Comparison of ENCODE assay signal across 19 cellular contexts in the genomic region with DNA sequence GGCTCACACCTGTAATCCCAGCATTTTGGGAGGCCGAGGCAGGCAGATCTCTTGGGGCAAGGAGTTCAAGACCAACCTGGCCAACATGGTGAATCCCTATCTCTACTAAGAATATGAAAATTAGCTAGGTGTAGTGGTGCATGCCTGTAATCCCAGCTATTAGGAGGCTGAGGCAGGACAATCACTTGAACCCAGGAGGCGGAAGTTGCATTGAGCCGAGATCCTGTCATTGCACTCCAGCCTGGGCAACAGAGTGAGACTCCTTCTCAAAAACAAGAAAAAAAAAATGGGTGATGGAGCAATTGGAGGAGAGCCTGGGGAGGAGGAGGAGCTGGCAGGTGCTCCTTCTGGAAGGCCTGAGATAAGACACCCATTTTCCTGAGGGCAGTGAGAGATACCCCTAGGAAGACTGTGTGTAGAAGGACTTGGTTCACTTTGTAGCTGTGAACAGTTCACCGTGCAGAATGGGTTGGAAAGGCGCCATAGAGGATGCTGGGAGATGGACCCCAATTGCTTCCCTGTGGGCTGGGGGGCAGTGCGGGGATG. TPM values are rescaled to one million over a fixed set of nuclear protein-coding genes. Genes with fewer than 3 reads are reported as not detected.
DNase-seq lines count a peak whose midpoint lies in the region; ATAC-seq, FAIRE-seq and TF ChIP-seq lines count a peak whose summit lies in the region.
"Had no signal": no experiment of that assay in that cellular context is flagged by ENCODE, and none has a peak within 500 bp of the region (broad histone marks: within the 10 kb centered on the region; RNA-seq: fewer than 3 reads in every experiment).

No MANE protein-coding gene starts in this region.

- TF ChIP-seq EP300 in HepG2 (IDR thresholded peaks at IDR 0.05; ENCODE audit: low read depth in 2 of 2, low read length in 2 of 2), result no peak
- no peak for TF ChIP-seq EP300 in HepG2 (CRISPR knock-in tag; IDR thresholded peaks at IDR 0.05; ENCODE audit: borderline replicate concordance)

- H3K27me3 Mint-ChIP-seq in activated T-cell treated with anti-CD3 and anti-CD28 coated beads, Interleukin-2, amount 50 U/mL, for 24 hours, result no peaks in the 10 kb centered on the region
- H3K27me3 Mint-ChIP-seq: CD4-positive, alpha-beta memory T cell had no signal

- H3K4me1 ChIP-seq in HepG2 (ENCODE audit: insufficient read depth, low read length) (peaks cover 40% of the 10 kb centered on the region), right lobe of liver (peaks cover 0 to 5% (median 0%) of the 10 kb centered on the region in 4 donors), duodenal mucosa (ENCODE audit: control insufficient read depth in 1 of 2, insufficient read depth in 2 of 2, low read length in 2 of 2) (peaks cover 15 to 16% of the 10 kb centered on the region in 2 donors), neutrophil (ENCODE audit: control insufficient read depth in 1 of 2, insufficient read depth in 1 of 2, low read depth in 1 of 2, low read length in 1 of 2) (peaks cover 13 to 18% of the 10 kb centered on the region in 2 experiments), aorta (ENCODE audit: control insufficient read depth in 1 of 2, insufficient read depth in 2 of 2, low read length in 2 of 2) (no peaks in the 10 kb centered on the region)

- BruUV-seq in HepG2 (replicated peaks; lab: Mats Ljungman, UMichigan), result no TSS peak

- CTCF ChIA-PET in HepG2 (lab: Yijun Ruan, JAX; ENCODE audit: low intra/inter-chr PET ratio, low total read pairs) (no interaction called here), HEK293T (lab: Yijun Ruan, JAX) (interaction anchor here (1.3 kb wide), 1 partner anchor 8 kb away, joined by 3 read pairs; the partner anchor contains the start of gene CARM1)

- no peak for TF ChIP-seq CTCF in HepG2 (CRISPR knock-in tag; IDR thresholded peaks at IDR 0.05)
- no peak for TF ChIP-seq CTCF in right lobe of liver (IDR thresholded peaks at IDR 0.05)
- no peak for TF ChIP-seq CTCF in neutrophil (IDR thresholded peaks at IDR 0.05)

- no peak for FAIRE-seq in HepG2 (lab: Jason Lieb, UNC)
- FAIRE-seq: keratinocyte had no signal

- no peaks in the 10 kb centered on the region for H4K20me1 ChIP-seq in HepG2 (ENCODE audit: insufficient read depth, low read length)

- ATAC-seq in HepG2, result no peak; the same call in 2 of the 3 replicates
- no peak for ATAC-seq in right lobe of liver
- ATAC-seq in aorta (ENCODE audit: low FRiP score), result peak; percentile 17
- ATAC-seq in HG03354 (IDR thresholded peaks at IDR 0.05; ENCODE audit: poor library complexity, severe bottlenecking, unreplicated experiment), result no peak
- ATAC-seq: stimulated activated naive CD8-positive, alpha-beta T cell treated with anti-CD3 and anti-CD28 coated beads, Interleukin-15, Interleukin-2, amounts not matched to agents 100 U/mL and 50 U/mL, for 24 hours; WTC11 had no signal

- in situ Hi-C loops in HepG2 (cut with HindIII; ENCODE audit: extremely low pct_ligation_motif_present, low pct_unique_long_range_greater_than_20kb), result no loop called here

- intact Hi-C loops in HepG2 (cut with micrococcal nuclease; ENCODE audit: unreplicated experiment) (no loop called here), right lobe of liver (cut with DNase I) (loop anchor here in 1 of 2 donors (10.0 kb wide), 1 partner anchor 98 kb away; no protein-coding TSS in a partner anchor), aorta (cut with DNase I) (loop anchor here in 1 of 2 donors (2.0 kb wide), 1 partner anchor 144 kb away; the partner anchor contains the start of gene DNM2)

- H3K9ac ChIP-seq in HepG2 (ENCODE audit: insufficient read depth, low read depth, low read length) (peak overlapping the region; percentile 58; the same call in 1 of the 2 replicates), duodenal mucosa (ENCODE audit: low read depth in 1 of 2, low read length in 2 of 2) (peak overlapping the region; percentile 7 to 27)

- H3K27ac ChIP-seq in HepG2 (ENCODE audit: extremely low read length, insufficient read depth, low read length) (no peak overlapping the region), right lobe of liver (no peak overlapping the region), duodenal mucosa (ENCODE audit: low read depth, low read length) (no peak overlapping the region), neutrophil (peak overlapping the region; percentile 50), aorta (ENCODE audit: low read depth in 1 of 2, low read length in 2 of 2) (peak overlapping the region in 1 of 2 donors; percentile 10)

- DNase-seq in HepG2 (ENCODE audit: low spot score), result no peak
- no peak for DNase-seq in right lobe of liver
- no peak for DNase-seq in aorta
- DNase-seq in activated T-cell treated with anti-CD3 and anti-CD28 coated beads, Interleukin-2, amount 50 U/mL, for 24 hours, result no peak
- DNase-seq in HEK293T (ENCODE audit: extremely low spot score), result no peak
- DNase-seq: activated gamma-delta T cell; CD4-positive, alpha-beta memory T cell; heart right ventricle; KG1; NCI-H2171 treated with DMSO at 0.1 percent for 48 hours; NCI-H82; stimulated activated naive CD8-positive, alpha-beta T cell treated with anti-CD3 and anti-CD28 coated beads, Interleukin-15, Interleukin-2, amounts not matched to agents 100 U/mL and 50 U/mL, for 24 hours had no signal

- H3K4me2 ChIP-seq in HepG2 (ENCODE audit: low read depth, low read length), result peak overlapping the region; percentile 91

- peak overlapping the region; percentile 76 for H2AFZ ChIP-seq in HepG2 (ENCODE audit: low read length)

- no peaks in the 10 kb centered on the region for H3K9me3 Mint-ChIP-seq in activated T-cell treated with anti-CD3 and anti-CD28 coated beads, Interleukin-2, amount 50 U/mL, for 24 hours
- H3K9me3 Mint-ChIP-seq: CD4-positive, alpha-beta memory T cell; WTC11 had no signal

- H3K27ac Mint-ChIP-seq in activated T-cell treated with anti-CD3 and anti-CD28 coated beads, Interleukin-2, amount 50 U/mL, for 24 hours, result no peak overlapping the region
- H3K27ac Mint-ChIP-seq: WTC11 had no signal

- H3K9me3 ChIP-seq in HepG2 (ENCODE audit: low read length) (no peaks in the 10 kb centered on the region), right lobe of liver (no peaks in the 10 kb centered on the region), duodenal mucosa (ENCODE audit: control insufficient read depth in 1 of 2, low read length in 2 of 2) (no peaks in the 10 kb centered on the region), neutrophil (no peaks in the 10 kb centered on the region), aorta (ENCODE audit: control insufficient read depth, low read length) (no peaks in the 10 kb centered on the region)
- H3K9me3 ChIP-seq: heart right ventricle had no signal

- no peak for TF ChIP-seq POLR2A in HepG2 (IDR thresholded peaks at IDR 0.05; ENCODE audit: insufficient read depth in 1 of 2, low read depth in 2 of 2, low read length in 2 of 2)
- TF ChIP-seq POLR2A in right lobe of liver (IDR thresholded peaks at IDR 0.05), result no peak

- POLR2A ChIA-PET in HepG2 (lab: Yijun Ruan, JAX) (interaction anchor here (2.4 to 6.1 kb wide), 2 partner anchors 27 to 145 kb away, joined by 12 to 41 read pairs; partner anchors contain the start of genes DNM2 and TMED1), HEK293T (lab: Yijun Ruan, JAX) (interaction anchor here (6.1 kb wide), 1 partner anchor 26 kb away, joined by 72 read pairs; the partner anchor contains the start of gene TMED1)

- H3K4me3 ChIP-seq in HepG2 (replicated peaks in 1 of 3; ENCODE audit: insufficient read depth in 1 of 3, low read depth in 2 of 3, low read length in 3 of 3) (peak overlapping the region; percentile 26 to 68 (median 47); a peak in 5 of 6 replicates), right lobe of liver (no peak overlapping the region), duodenal mucosa (ENCODE audit: low read depth in 1 of 2, low read length in 2 of 2) (peak overlapping the region; percentile 50 to 55), neutrophil (ENCODE audit: low read depth in 1 of 2, low read length in 1 of 2) (no peak overlapping the region), aorta (ENCODE audit: low read length in 2 of 2) (no peak overlapping the region)
- H3K4me3 ChIP-seq: heart right ventricle had no signal

- H3K4me1 Mint-ChIP-seq in activated T-cell treated with anti-CD3 and anti-CD28 coated beads, Interleukin-2, amount 50 U/mL, for 24 hours (ENCODE audit: low read depth), result peaks cover 11% of the 10 kb centered on the region

- H3K27me3 ChIP-seq in HepG2 (ENCODE audit: control insufficient read depth in 1 of 2, insufficient read depth in 2 of 2, low read length in 2 of 2) (no peaks in the 10 kb centered on the region), right lobe of liver (no peaks in the 10 kb centered on the region), duodenal mucosa (ENCODE audit: control insufficient read depth in 1 of 2, insufficient read depth in 2 of 2, low read length in 2 of 2) (no peaks in the 10 kb centered on the region), neutrophil (no peaks in the 10 kb centered on the region), aorta (ENCODE audit: control insufficient read depth in 1 of 2, insufficient read depth in 2 of 2, low read length in 1 of 2) (no peaks in the 10 kb centered on the region)
- H3K27me3 ChIP-seq: heart right ventricle had no signal

- no peak for TF ChIP-seq RAD21 in HepG2 (CRISPR knock-in tag; IDR thresholded peaks at IDR 0.05)

- H3K79me2 ChIP-seq in HepG2 (ENCODE audit: insufficient read depth, low read length), result no peaks in the 10 kb centered on the region

- H3K36me3 Mint-ChIP-seq in activated T-cell treated with anti-CD3 and anti-CD28 coated beads, Interleukin-2, amount 50 U/mL, for 24 hours (ENCODE audit: low read depth), result no peaks in the 10 kb centered on the region
- H3K36me3 Mint-ChIP-seq: CD4-positive, alpha-beta memory T cell; WTC11 had no signal

- WGBS in HepG2 (ENCODE audit: low lambda C conversion rate), result 61% methylated on average over 6 of the region's 6 CpGs
- WGBS in right lobe of liver (ENCODE audit: insufficient coverage, low coverage, low lambda C conversion rate, missing lambda C conversion rate), result 93% methylated on average over 3 of the region's 6 CpGs
- 75 to 77% methylated on average over 6 of the region's 6 CpGs for WGBS in aorta, 2 donors

- H3K4me3 Mint-ChIP-seq in activated T-cell treated with anti-CD3 and anti-CD28 coated beads, Interleukin-2, amount 50 U/mL, for 24 hours, result no peak overlapping the region
- H3K4me3 Mint-ChIP-seq: CD4-positive, alpha-beta memory T cell; WTC11 had no signal

- no peaks in the 10 kb centered on the region for H3K36me3 ChIP-seq in HepG2 (replicated peaks in 1 of 2; ENCODE audit: control insufficient read depth in 1 of 2, insufficient read depth in 2 of 2, low read length in 2 of 2)
- H3K36me3 ChIP-seq in right lobe of liver, result no peaks in the 10 kb centered on the region
- no peaks in the 10 kb centered on the region for H3K36me3 ChIP-seq in duodenal mucosa (ENCODE audit: control insufficient read depth in 1 of 2, insufficient read depth in 2 of 2, low read length in 2 of 2)
- H3K36me3 ChIP-seq in neutrophil, result peaks cover 80% of the 10 kb centered on the region
- no peaks in the 10 kb centered on the region for H3K36me3 ChIP-seq in aorta (ENCODE audit: control insufficient read depth in 1 of 2, insufficient read depth in 2 of 2, low read length in 1 of 2)
- H3K36me3 ChIP-seq: heart right ventricle had no signal

RNA-seq across cellular contexts. Expression of gene CARM1, which starts 8.7 kb away (rescaled TPM):
- total RNA-seq in HepG2 (2016; rRNA removed; fragmentation: Illumina TruSeq; extraction: Trizol) (21.9 and 27.6 TPM in 2 replicates), right lobe of liver (10 to 100 TPM; 13.7 to 20.5 (median 17.5) TPM), aorta (10 to 100 TPM; 27.9 to 41.4 TPM)
- total RNA-seq in HepG2 (2016; cell fraction: cytosol; rRNA removed; fragmentation: Illumina TruSeq; extraction: Trizol; ENCODE audit: low read depth), result 8.8 and 9.4 TPM in 2 replicates
- total RNA-seq in HepG2 (2016; cell fraction: insoluble cytoplasmic fraction; rRNA removed; fragmentation: Illumina TruSeq; extraction: Trizol), result 18.6 and 27.9 TPM in 2 replicates
- 21.1 and 24.7 TPM in 2 replicates for total RNA-seq in HepG2 (2016; cell fraction: membrane; rRNA removed; fragmentation: Illumina TruSeq; extraction: Trizol)
- 16.8 and 18.1 TPM in 2 replicates for total RNA-seq in HepG2 (2016; cell fraction: nucleus; rRNA removed; fragmentation: Illumina TruSeq; extraction: Trizol)
- polyA plus RNA-seq in HepG2 (2011; rRNA removed) (53.0 and 55.8 TPM in 2 replicates), aorta (10 to 100 TPM; 11.5 to 23.9 TPM)
- 27.6 and 51.7 TPM in 2 replicates for polyA plus RNA-seq in HepG2 (2011; cell fraction: cytosol; rRNA removed)
- polyA plus RNA-seq in HepG2 (2011; cell fraction: nucleus; rRNA removed), result 83.1 and 120 TPM in 2 replicates
- polyA plus RNA-seq in HepG2 (2012), result 33.4 and 44.2 TPM in 2 replicates
- polyA plus RNA-seq in HepG2 (2016; cell fraction: cytosol; fragmentation: Illumina TruSeq; extraction: Trizol; ENCODE audit: low read depth), result 12.8 and 12.9 TPM in 2 replicates
- polyA plus RNA-seq in HepG2 (2016; cell fraction: insoluble cytoplasmic fraction; fragmentation: Illumina TruSeq; extraction: Trizol; ENCODE audit: low read depth), result 41.9 and 59.7 TPM in 2 replicates
- 29.0 and 31.4 TPM in 2 replicates for polyA plus RNA-seq in HepG2 (2016; cell fraction: membrane; fragmentation: Illumina TruSeq; extraction: Trizol; ENCODE audit: low read depth)
- polyA plus RNA-seq in HepG2 (2016; cell fraction: nucleus; fragmentation: Illumina TruSeq; extraction: Trizol; ENCODE audit: insufficient read depth, low read depth), result 54.5 and 65.3 TPM in 2 replicates
- 34.3 and 76.6 TPM in 2 replicates for polyA minus RNA-seq in HepG2 (2011; rRNA and poly(A)+ RNA removed; ENCODE audit: low replicate concordance)
- 18.8 and 19.0 TPM in 2 replicates for polyA minus RNA-seq in HepG2 (2011; cell fraction: cytosol; rRNA and poly(A)+ RNA removed)
- 16.2 and 20.0 TPM in 2 replicates for polyA minus RNA-seq in HepG2 (2011; cell fraction: nucleus; rRNA and poly(A)+ RNA removed)

RNA-seq across cellular contexts. Expression of gene C19orf38, which starts 14.4 kb away (rescaled TPM):
- total RNA-seq in HepG2 (2016; rRNA removed; fragmentation: Illumina TruSeq; extraction: Trizol), result not detected in 2 replicates
- not detected in 2 replicates for total RNA-seq in HepG2 (2016; cell fraction: cytosol; rRNA removed; fragmentation: Illumina TruSeq; extraction: Trizol; ENCODE audit: low read depth)
- total RNA-seq in HepG2 (2016; cell fraction: insoluble cytoplasmic fraction; rRNA removed; fragmentation: Illumina TruSeq; extraction: Trizol), result not detected in 2 replicates
- total RNA-seq in HepG2 (2016; cell fraction: membrane; rRNA removed; fragmentation: Illumina TruSeq; extraction: Trizol), result 0.37 TPM in 1 of 2 replicates, not detected in the other
- not detected in 2 replicates for total RNA-seq in HepG2 (2016; cell fraction: nucleus; rRNA removed; fragmentation: Illumina TruSeq; extraction: Trizol)
- polyA plus RNA-seq in HepG2 (2011; rRNA removed), result 0.10 and 0.11 TPM in 2 replicates
- polyA plus RNA-seq in HepG2 (2011; cell fraction: cytosol; rRNA removed), result 0.09 TPM in 1 of 2 replicates, not detected in the other
- polyA plus RNA-seq in HepG2 (2011; cell fraction: nucleus; rRNA removed), result not detected in 2 replicates
- 0.12 TPM in 1 of 2 replicates, not detected in the other for polyA plus RNA-seq in HepG2 (2012)
- polyA plus RNA-seq in HepG2 (2016; cell fraction: cytosol; fragmentation: Illumina TruSeq; extraction: Trizol; ENCODE audit: low read depth), result not detected in 2 replicates
- polyA plus RNA-seq in HepG2 (2016; cell fraction: insoluble cytoplasmic fraction; fragmentation: Illumina TruSeq; extraction: Trizol; ENCODE audit: low read depth), result not detected in 2 replicates
- 0.14 TPM in 1 of 2 replicates, not detected in the other for polyA plus RNA-seq in HepG2 (2016; cell fraction: membrane; fragmentation: Illumina TruSeq; extraction: Trizol; ENCODE audit: low read depth)
- not detected in 2 replicates for polyA plus RNA-seq in HepG2 (2016; cell fraction: nucleus; fragmentation: Illumina TruSeq; extraction: Trizol; ENCODE audit: insufficient read depth, low read depth)
- 0.49 TPM in 1 of 2 replicates, not detected in the other for polyA minus RNA-seq in HepG2 (2011; rRNA and poly(A)+ RNA removed; ENCODE audit: low replicate concordance)
- not detected in 2 replicates for polyA minus RNA-seq in HepG2 (2011; cell fraction: cytosol; rRNA and poly(A)+ RNA removed)
- not detected in 2 replicates for polyA minus RNA-seq in HepG2 (2011; cell fraction: nucleus; rRNA and poly(A)+ RNA removed)
- 1 to 10 TPM in 5 of 6 experiments, under 1 TPM in 1; 0.58 to 2.7 (median 1.4) TPM for total RNA-seq in right lobe of liver
- total RNA-seq in aorta, result 1 to 10 TPM; 1.5 to 2.0 TPM
- polyA plus RNA-seq in aorta, result 1 to 10 TPM in 1 of 2 donors, under 1 TPM in 1; 0.90 to 1.6 TPM
- total RNA-seq: Daoy, pulmonary artery endothelial cell, WTC11 had no signal

RNA-seq across cellular contexts. Expression of gene TMED1, which starts 26.6 kb away (rescaled TPM):
- 26.4 and 51.8 TPM in 2 replicates for total RNA-seq in HepG2 (2016; rRNA removed; fragmentation: Illumina TruSeq; extraction: Trizol)
- 16.7 and 20.2 TPM in 2 replicates for total RNA-seq in HepG2 (2016; cell fraction: cytosol; rRNA removed; fragmentation: Illumina TruSeq; extraction: Trizol; ENCODE audit: low read depth)
- total RNA-seq in HepG2 (2016; cell fraction: insoluble cytoplasmic fraction; rRNA removed; fragmentation: Illumina TruSeq; extraction: Trizol), result 27.5 and 55.8 TPM in 2 replicates
- 28.1 and 29.2 TPM in 2 replicates for total RNA-seq in HepG2 (2016; cell fraction: membrane; rRNA removed; fragmentation: Illumina TruSeq; extraction: Trizol)
- 33.0 and 36.4 TPM in 2 replicates for total RNA-seq in HepG2 (2016; cell fraction: nucleus; rRNA removed; fragmentation: Illumina TruSeq; extraction: Trizol)
- 48.3 and 59.9 TPM in 2 replicates for polyA plus RNA-seq in HepG2 (2011; rRNA removed)
- polyA plus RNA-seq in HepG2 (2011; cell fraction: cytosol; rRNA removed), result 79.8 and 90.0 TPM in 2 replicates
- 24.7 and 26.9 TPM in 2 replicates for polyA plus RNA-seq in HepG2 (2011; cell fraction: nucleus; rRNA removed)
- polyA plus RNA-seq in HepG2 (2012), result 25.8 and 36.4 TPM in 2 replicates
- polyA plus RNA-seq in HepG2 (2016; cell fraction: cytosol; fragmentation: Illumina TruSeq; extraction: Trizol; ENCODE audit: low read depth), result 15.9 and 17.5 TPM in 2 replicates
- polyA plus RNA-seq in HepG2 (2016; cell fraction: insoluble cytoplasmic fraction; fragmentation: Illumina TruSeq; extraction: Trizol; ENCODE audit: low read depth), result 22.0 and 23.3 TPM in 2 replicates
- polyA plus RNA-seq in HepG2 (2016; cell fraction: membrane; fragmentation: Illumina TruSeq; extraction: Trizol; ENCODE audit: low read depth), result 17.1 and 19.3 TPM in 2 replicates
- 53.0 and 55.2 TPM in 2 replicates for polyA plus RNA-seq in HepG2 (2016; cell fraction: nucleus; fragmentation: Illumina TruSeq; extraction: Trizol; ENCODE audit: insufficient read depth, low read depth)
- 28.9 and 40.3 TPM in 2 replicates for polyA minus RNA-seq in HepG2 (2011; rRNA and poly(A)+ RNA removed; ENCODE audit: low replicate concordance)
- polyA minus RNA-seq in HepG2 (2011; cell fraction: cytosol; rRNA and poly(A)+ RNA removed), result 17.3 and 19.4 TPM in 2 replicates
- 7.7 and 10.1 TPM in 2 replicates for polyA minus RNA-seq in HepG2 (2011; cell fraction: nucleus; rRNA and poly(A)+ RNA removed)
- 10 to 100 TPM; 19.1 to 24.1 (median 21.7) TPM for total RNA-seq in right lobe of liver
- 10 to 100 TPM; 14.4 to 17.9 TPM for total RNA-seq in aorta
- 10 to 100 TPM; 29.2 to 34.4 TPM for polyA plus RNA-seq in aorta

Comparison
In these comparisons a context has a peak if more than half of its experiments do, and no peak if none do; other contexts are left out.
1. H3K4me3 ChIP-seq: peak in HepG2 (3 of 3) and duodenal mucosa (2 of 2); none in right lobe of liver (0 of 3), neutrophil (0 of 2) and aorta (0 of 2).